28 cellular contexts compared by ENCODE assay signal in genomic region chr9:122007837-122008236, GRCh38.
"Had no signal": no experiment of that assay in that cellular context is flagged by ENCODE, and none has a peak within 500 bp of the region (broad histone marks: within the 10 kb centered on the region; RNA-seq: fewer than 3 reads in every experiment).

No MANE protein-coding gene starts in this region.

- ATAC-seq: left colon; left lung; lower lobe of right lung; naive thymus-derived CD8-positive, alpha-beta T cell; pancreas; sciatic nerve; stimulated activated naive B cell treated with anti-CD40 and anti-IgM and Interleukin-4, amounts not matched to agents 10 μg/mL and 1 μg/mL and 100 μg/mL, for 72 hours; stimulated activated naive CD8-positive, alpha-beta T cell treated with anti-CD3 and anti-CD28 coated beads, Interleukin-15, Interleukin-2, amounts not matched to agents 100 U/mL and 50 U/mL, for 24 hours had no signal

- H3K4me3 Mint-ChIP-seq: naive thymus-derived CD8-positive, alpha-beta T cell; nephron; neural crest cell; stimulated activated naive B cell treated with anti-CD40 and anti-IgM and Interleukin-4, amounts not matched to agents 10 μg/mL and 1 μg/mL and 100 μg/mL, for 72 hours had no signal

- H3K27me3 ChIP-seq: left lung, pancreas, stomach, testis, thyroid gland, transverse colon, upper lobe of left lung, vagina had no signal

- H3K4me3 ChIP-seq: left lung, lower lobe of right lung, pancreas, prostate gland, skin epidermis, stomach, testis, thyroid gland, transverse colon, upper lobe of left lung, vagina had no signal

- H3K4me1 Mint-ChIP-seq: naive thymus-derived CD8-positive, alpha-beta T cell; nephron had no signal

- H3K27ac Mint-ChIP-seq: naive thymus-derived CD8-positive, alpha-beta T cell; nephron; stimulated activated naive B cell treated with anti-CD40 and anti-IgM and Interleukin-4, amounts not matched to agents 10 μg/mL and 1 μg/mL and 100 μg/mL, for 72 hours had no signal

- H3K27me3 Mint-ChIP-seq: naive thymus-derived CD8-positive, alpha-beta T cell; stimulated activated naive B cell treated with anti-CD40 and anti-IgM and Interleukin-4, amounts not matched to agents 10 μg/mL and 1 μg/mL and 100 μg/mL, for 72 hours had no signal

- H3K36me3 ChIP-seq: left lung, lower lobe of right lung, pancreas, prostate gland, stomach, thyroid gland, transverse colon, upper lobe of left lung, vagina had no signal

- H3K36me3 Mint-ChIP-seq: naive thymus-derived CD8-positive, alpha-beta T cell had no signal

- H3K9me3 Mint-ChIP-seq: naive thymus-derived CD8-positive, alpha-beta T cell; nephron; neural crest cell; stimulated activated naive B cell treated with anti-CD40 and anti-IgM and Interleukin-4, amounts not matched to agents 10 μg/mL and 1 μg/mL and 100 μg/mL, for 72 hours had no signal

- H3K4me1 ChIP-seq: left lung, lower lobe of right lung, pancreas, prostate gland, stomach, thyroid gland, transverse colon, upper lobe of left lung, vagina had no signal

- H3K27ac ChIP-seq: left lung, lower lobe of right lung, pancreas, prostate gland, skin epidermis, stomach, testis, thyroid gland, transverse colon, upper lobe of left lung, vagina had no signal

- DNase-seq: hippocampal formation; kidney glomerular epithelial cell; left colon; left lung; lower lobe of right lung; mammary epithelial cell; mesenchymal stem cell; naive thymus-derived CD8-positive, alpha-beta T cell; nucleus accumbens; pancreas; posterior cingulate gyrus; stimulated activated CD4-positive, alpha-beta T cell treated with anti-CD3 and anti-CD28 coated beads, Interleukin-12 subunit alpha, Interleukin-12 subunit beta, amount 100 ng/mL, for 4 hours; stimulated activated CD4-positive, alpha-beta T cell treated with anti-CD3 and anti-CD28 coated beads, Interleukin-15, amount 100 ng/mL, for 24 hours; stimulated activated CD4-positive, alpha-beta T cell treated with anti-CD3 and anti-CD28 coated beads, Interleukin-2, amount 100 ng/mL, for 24 hours; stimulated activated CD4-positive, alpha-beta T cell treated with anti-CD3 and anti-CD28 coated beads, Interleukin-4, amount 100 ng/mL, for 1 hour; stimulated activated naive B cell treated with anti-CD40 and anti-IgM and Interleukin-4, amounts not matched to agents 10 μg/mL and 1 μg/mL and 100 μg/mL, for 72 hours; stimulated activated naive CD8-positive, alpha-beta T cell treated with anti-CD3 and anti-CD28 coated beads, Interleukin-15, Interleukin-2, amounts not matched to agents 100 U/mL and 50 U/mL, for 24 hours; stomach; thyroid gland; transverse colon; upper lobe of left lung had no signal

- H3K9me3 ChIP-seq: left lung, lower lobe of right lung, pancreas, prostate gland, stomach, testis, thyroid gland, transverse colon, upper lobe of left lung, vagina had no signal
